In genomic region chr6:33508935-33509926, GRCh38 we compare ENCODE assay signal across 9 cellular contexts. TPM values are rescaled to one million over a fixed set of nuclear protein-coding genes. Genes with fewer than 3 reads are reported as not detected.
A peak's percentile ranks its signal among the peaks of the same experiment; 100 is the strongest.
DNase-seq lines count a peak whose midpoint lies in the region; ATAC-seq, FAIRE-seq and TF ChIP-seq lines count a peak whose summit lies in the region.
"Had no signal": no experiment of that assay in that cellular context is flagged by ENCODE, and none has a peak within 500 bp of the region (broad histone marks: within the 10 kb centered on the region; RNA-seq: fewer than 3 reads in every experiment).

No MANE protein-coding gene starts in this region.

- no peak overlapping the region for H2AK5ac ChIP-seq in H1 (ENCODE audit: low read depth, low read length)

- H3K9me3 ChIP-seq in HUES64 (ENCODE audit: insufficient read depth, low read depth, low read length) (no peaks in the 10 kb centered on the region), H1 (ENCODE audit: insufficient read depth in 2 of 2, low read depth in 1 of 2, low read length in 1 of 2) (0 out of 4 replicates have a peak, but pooled peaks cover 0 to under 1% of the 10 kb centered on the region in 2 experiments), neutrophil (no peaks in the 10 kb centered on the region), gastroesophageal sphincter (peaks cover 0 to 8% (median 0%) of the 10 kb centered on the region in 3 donors), stomach (no peaks in the 10 kb centered on the region)
- H3K9me3 ChIP-seq: pancreas had no signal

- H2BK120ac ChIP-seq in H1 (replicated peaks; ENCODE audit: low read depth, low read length): no peak overlapping the region

- POLR2A ChIA-PET in H1 (lab: Charles Lee; ENCODE audit: partially characterized antibody): interaction anchor here (1.0 to 1.1 kb wide), 2 partner anchors 67 to 76 kb away, joined by 3 read pairs; no protein-coding TSS in a partner anchor

- H4K20me1 ChIP-seq in H1 (replicated peaks in 1 of 2; ENCODE audit: control insufficient read depth in 1 of 2, insufficient read depth in 2 of 2, low read length in 2 of 2): no peaks in the 10 kb centered on the region

- no peak overlapping the region for H3K56ac ChIP-seq in H1 (replicated peaks; ENCODE audit: insufficient read length, low read depth, low read length)

- H2BK5ac ChIP-seq in H1 (ENCODE audit: low read depth, low read length): peak overlapping the region; percentile 46; the same call in 1 of the 2 replicates

- no peak overlapping the region for H4K5ac ChIP-seq in H1 (ENCODE audit: insufficient read length, low read depth, low read length)

- no peak for ATAC-seq in gastroesophageal sphincter

- CTCF ChIA-PET in H1 (lab: Charles Lee; ENCODE audit: partially characterized antibody): interaction anchor here (0.6 to 1.7 kb wide), 10 partner anchors 11 to 678 kb away, joined by 3 to 6 read pairs (median 3); no protein-coding TSS in a partner anchor

- no peak overlapping the region for H3K27ac ChIP-seq in HUES64 (ENCODE audit: low read depth, low read length)
- H3K27ac ChIP-seq in H1 (ENCODE audit: low read depth, low read length): no peak overlapping the region
- H3K27ac ChIP-seq in neutrophil: no peak overlapping the region
- peak overlapping the region in 1 of 4 donors; percentile 40 for H3K27ac ChIP-seq in gastroesophageal sphincter
- no peak overlapping the region for H3K27ac ChIP-seq in stomach
- H3K27ac ChIP-seq: pancreas had no signal

- H2BK15ac ChIP-seq in H1 (ENCODE audit: low read length): no peak overlapping the region; the same call in 1 of the 2 replicates

- H3K4me1 ChIP-seq in HUES64 (ENCODE audit: insufficient read depth, low read length) (peaks cover 10% of the 10 kb centered on the region; the same call in 1 of the 2 replicates), H1 (replicated peaks in 1 of 4; ENCODE audit: control insufficient read depth in 3 of 4, insufficient read depth in 4 of 4, low read length in 3 of 4) (peaks cover 0 to 8% (median 1%) of the 10 kb centered on the region in 4 experiments; a peak in 2 of 7 replicates), neutrophil (ENCODE audit: control insufficient read depth in 1 of 2, insufficient read depth in 1 of 2, low read depth in 1 of 2, low read length in 1 of 2) (peaks cover 25 to 32% of the 10 kb centered on the region in 2 experiments), gastroesophageal sphincter (peaks cover 0 to 5% (median 0%) of the 10 kb centered on the region in 3 donors), stomach (peaks cover 0 to 12% (median 2%) of the 10 kb centered on the region in 4 donors)
- H3K4me1 ChIP-seq: pancreas had no signal

- TF ChIP-seq CTCF in CD14-positive monocyte (IDR thresholded peaks at IDR 0.05) (no peak), H1 (IDR thresholded peaks at IDR 0.05; ENCODE audit: control extremely low read depth in 1 of 3, insufficient read depth in 1 of 3, low read depth in 1 of 3, low read length in 3 of 3) (peak; percentile 7 to 34 (median 34); a peak in 2 of 4 replicates), neutrophil (IDR thresholded peaks at IDR 0.05) (no peak), gastroesophageal sphincter (IDR thresholded peaks at IDR 0.05) (no peak), stomach (IDR thresholded peaks at IDR 0.05) (no peak)

- H3K9me3 Mint-ChIP-seq in CD14-positive monocyte: peaks cover 0 to 3% (median 0%) of the 10 kb centered on the region in 7 donors

- H3K36me3 Mint-ChIP-seq in CD14-positive monocyte: no peaks in the 10 kb centered on the region

- peak; percentile 7 to 49; a peak in 2 of 4 replicates for TF ChIP-seq RAD21 in H1 (IDR thresholded peaks at IDR 0.05 in 1 of 2, conservative IDR thresholded peaks at IDR 0.05 in 1 of 2; ENCODE audit: low read depth in 2 of 2, low read length in 2 of 2)

- peak overlapping the region; percentile 9; the same call in 1 of the 2 replicates for H3K18ac ChIP-seq in H1 (ENCODE audit: extremely low read depth, low read length)

- peaks cover 4% of the 10 kb centered on the region; the same call in 1 of the 2 replicates for H3K23me2 ChIP-seq in H1 (ENCODE audit: low read depth, low read length)

- H3K27me3 ChIP-seq in HUES64 (ENCODE audit: insufficient read depth, low read length) (no peaks in the 10 kb centered on the region), H1 (replicated peaks in 1 of 4; ENCODE audit: control insufficient read depth in 3 of 4, extremely low read depth in 1 of 4, insufficient read depth in 3 of 4, low read length in 3 of 4) (peaks cover 0 to 2% (median 0%) of the 10 kb centered on the region in 4 experiments; a peak in 1 of 7 replicates), neutrophil (peaks cover 2% of the 10 kb centered on the region), gastroesophageal sphincter (peaks cover 52% of the 10 kb centered on the region), stomach (peaks cover 0 to 33% (median 0%) of the 10 kb centered on the region in 3 donors)
- H3K27me3 ChIP-seq: pancreas had no signal

- H3K14ac ChIP-seq in H1 (ENCODE audit: insufficient read length): no peak overlapping the region

- 51% methylated on average over 14 of the region's 16 CpGs for WGBS in HUES64
- WGBS in H1 (ENCODE audit: extremely low coverage in 1 of 2, insufficient coverage in 1 of 2, insufficient read length in 1 of 2, insufficient replicate concordance in 2 of 2, low coverage in 1 of 2, low lambda C conversion rate in 2 of 2, missing lambda C conversion rate in 1 of 2), 2 experiments: 55% methylated on average over 16 of the region's 16 CpGs; no CpG with 5 or more reads in 1 of the 2 experiments
- WGBS in gastroesophageal sphincter (ENCODE audit: low coverage in 1 of 2), 2 donors: 24 to 34% methylated on average over 16 of the region's 16 CpGs
- WGBS in stomach, 5 donors: 41 to 51% (median 43%) methylated on average over 16 of the region's 16 CpGs

- H4K91ac ChIP-seq in H1 (replicated peaks; ENCODE audit: insufficient read length, low read length): peak overlapping the region; percentile 1

- H3K79me2 ChIP-seq in H1 (ENCODE audit: control insufficient read depth in 1 of 2, insufficient read depth in 2 of 2, low read length in 2 of 2): no peaks in the 10 kb centered on the region

- peak overlapping the region; percentile 85 to 93 for H3K4me3 Mint-ChIP-seq in CD14-positive monocyte

- no peak overlapping the region for H3K23ac ChIP-seq in H1 (ENCODE audit: insufficient read length)

- H3K4me1 Mint-ChIP-seq in CD14-positive monocyte: peaks cover 33% of the 10 kb centered on the region

- H3K4me2 ChIP-seq in H1 (ENCODE audit: insufficient read depth in 1 of 2, low read depth in 2 of 2, low read length in 2 of 2): peak overlapping the region; percentile 65 to 73

- H2BK12ac ChIP-seq in H1 (ENCODE audit: low read depth, low read length): peak overlapping the region; percentile 71

- H3K4me3 ChIP-seq in HUES64 (ENCODE audit: low read length) (peak overlapping the region; percentile 52), H1 (ENCODE audit: extremely low read depth in 1 of 4, insufficient read depth in 2 of 4, low read depth in 3 of 4, low read length in 4 of 4) (peak overlapping the region; percentile 26 to 54 (median 34); a peak in 7 of 8 replicates), neutrophil (ENCODE audit: low read depth in 1 of 2, low read length in 1 of 2) (peak overlapping the region; percentile 24 to 38), gastroesophageal sphincter (peak overlapping the region in 1 of 2 donors; percentile 14), stomach (no peak overlapping the region)
- H3K4me3 ChIP-seq: pancreas had no signal

- peak overlapping the region; percentile 97 for H2AFZ ChIP-seq in H1 (ENCODE audit: low read length)

- H4K8ac ChIP-seq in H1 (ENCODE audit: extremely low read depth, insufficient read depth, low read length): peak overlapping the region; percentile 6; the same call in 1 of the 2 replicates

- DNase-seq in CD14-positive monocyte (ENCODE audit: low spot score) (no peak), H1 (ENCODE audit: low read depth in 1 of 2, low spot score in 2 of 2) (peak in 1 of 2 experiments; percentile 65), stomach (no peak), NCI-H1105 treated with DMSO at 0.1 percent for 48 hours (lab: John Stamatoyannopoulos, UW) (no peak)
- DNase-seq in stimulated activated CD4-positive, alpha-beta T cell treated with anti-CD3 and anti-CD28 coated beads, Interleukin-4, amount 100 ng/mL, for 1 hour: no peak
- DNase-seq: pancreas had no signal

- peaks cover 4 to 8% (median 4%) of the 10 kb centered on the region in 3 donors for H3K27me3 Mint-ChIP-seq in CD14-positive monocyte (ENCODE audit: low read depth in 3 of 3)

- peak overlapping the region; percentile 13 to 83 (median 74) for H3K27ac Mint-ChIP-seq in CD14-positive monocyte

- H3K4ac ChIP-seq in H1 (replicated peaks; ENCODE audit: insufficient read length, low read depth, low read length): peak overlapping the region; percentile 8

- no peak for TF ChIP-seq EP300 in H1 (IDR thresholded peaks at IDR 0.05; ENCODE audit: borderline replicate concordance in 1 of 2, low read depth in 2 of 2, low read length in 2 of 2)
- TF ChIP-seq EP300 in gastroesophageal sphincter (IDR thresholded peaks at IDR 0.05): no peak
- TF ChIP-seq EP300 in stomach (IDR thresholded peaks at IDR 0.05): no peak

- H3K36me3 ChIP-seq in HUES64 (ENCODE audit: insufficient read depth, low read length) (no peaks in the 10 kb centered on the region), H1 (ENCODE audit: control insufficient read depth in 2 of 4, insufficient read depth in 4 of 4, low read length in 3 of 4) (no peaks in the 10 kb centered on the region), neutrophil (no peaks in the 10 kb centered on the region), gastroesophageal sphincter (no peaks in the 10 kb centered on the region), stomach (no peaks in the 10 kb centered on the region)
- H3K36me3 ChIP-seq: pancreas had no signal

- TF ChIP-seq POLR2A in H1 (IDR thresholded peaks at IDR 0.05; ENCODE audit: control extremely low read depth in 1 of 2, low read depth in 2 of 2, low read length in 2 of 2) (no peak), gastroesophageal sphincter (IDR thresholded peaks at IDR 0.05) (no peak), stomach (IDR thresholded peaks at IDR 0.05) (no peak)

- H3K79me1 ChIP-seq in H1 (ENCODE audit: low read depth, low read length): no peaks in the 10 kb centered on the region

- no peak overlapping the region for H2BK20ac ChIP-seq in H1 (ENCODE audit: low read length)

- intact Hi-C loops in CD14-positive monocyte (cut with micrococcal nuclease): no loop called here
- intact Hi-C loops in stomach (cut with DNase I; ENCODE audit: low total_unique reads): no loop called here

- no peak for FAIRE-seq in H1 (lab: Jason Lieb, UNC)
- FAIRE-seq: pancreas had no signal

- H3K9ac ChIP-seq in HUES64 (ENCODE audit: low read depth, low read length): 0 out of 2 replicates have a peak overlapping the region, but pooled peaks have one; percentile 27
- no peak overlapping the region; a peak in 1 of 7 replicates for H3K9ac ChIP-seq in H1 (replicated peaks in 1 of 4; ENCODE audit: extremely low read depth in 1 of 4, low read depth in 3 of 4, low read length in 3 of 4)

RNA-seq across cellular contexts. Expression of gene ZBTB9, which starts 54.9 kb away (rescaled TPM):
- 1 to 10 TPM in 1 of 2 donors, under 1 TPM in 1; 0.42 to 2.0 TPM for polyA plus RNA-seq in CD14-positive monocyte
- polyA plus RNA-seq in HUES64 (2013, experiment 1 of 2): 20.3 TPM
- 16.4 TPM for polyA plus RNA-seq in HUES64 (2013, experiment 2 of 2)
- total RNA-seq in H1 (2021; fragmentation: NEBNext Ultra II Directional; extraction: Animal tissue kit (Norgen Biotek cat#: 25700)): 20.2 and 25.0 TPM in 2 replicates
- polyA plus RNA-seq in H1 (2011; rRNA removed): 15.1 and 16.9 TPM in 2 replicates
- polyA plus RNA-seq in H1 (2011; cell fraction: cytosol; rRNA removed): 17.9 TPM
- 54.7 TPM for polyA plus RNA-seq in H1 (2011; cell fraction: nucleus; rRNA removed)
- 28.1 to 36.7 TPM (median 31.7 TPM) in 4 replicates for polyA plus RNA-seq in H1 (2012, experiment 1 of 2)
- polyA plus RNA-seq in H1 (2012, experiment 2 of 2): 23.3 TPM
- 12.5 TPM for polyA plus RNA-seq in H1 (2013, experiment 1 of 2)
- polyA plus RNA-seq in H1 (2013, experiment 2 of 2): 13.7 TPM
- polyA minus RNA-seq in H1 (2011; rRNA and poly(A)+ RNA removed): 24.1 and 24.3 TPM in 2 replicates
- polyA minus RNA-seq in H1 (2011; cell fraction: cytosol; rRNA and poly(A)+ RNA removed): 17.0 TPM
- polyA minus RNA-seq in H1 (2011; cell fraction: nucleus; rRNA and poly(A)+ RNA removed): 9.4 TPM
- 1 to 10 TPM; 2.2 to 4.0 (median 3.2) TPM for total RNA-seq in gastroesophageal sphincter
- 1 to 10 TPM in 3 of 5 donors, under 1 TPM in 1, not detected in 1; 0.45 to 7.8 (median 3.1) TPM for total RNA-seq in stomach
- 1 to 10 TPM; 2.4 to 4.2 (median 2.6) TPM for polyA plus RNA-seq in stomach

Comparison
In these comparisons a context has a peak if more than half of its experiments do, and no peak if none do; other contexts are left out.
1. CTCF ChIP-seq: peak in H1 (3 of 3); none in CD14-positive monocyte (single experiment), neutrophil (single experiment), gastroesophageal sphincter (0 of 4) and stomach (0 of 7).
2. H3K4me3 ChIP-seq: peak in HUES64 (single experiment), H1 (4 of 4) and neutrophil (2 of 2); none in stomach (0 of 4).